In genomic region chr9:37332581-37332980, GRCh38 we compare ENCODE assay signal across 2 cellular contexts.
TF ChIP-seq lines count a peak whose summit lies in the region.

No MANE protein-coding gene starts in this region.

TF ChIP-seq in HepG2, 621 proteins besides CTCF, POLR2A, EP300 and RAD21 (continued from another document):
- no peak for TF ChIP-seq RFX1 (IDR thresholded peaks at IDR 0.05)
- no peak for TF ChIP-seq CSRNP2 (CRISPR knock-in tag; conservative IDR thresholded peaks at IDR 0.05; ENCODE audit: low read depth)

TF ChIP-seq in K562, 482 proteins besides CTCF, POLR2A, EP300 and RAD21 (continued from another document):
- peak; percentile 91 for TF ChIP-seq MAFK (IDR thresholded peaks at IDR 0.05; ENCODE audit: low read length)
- no peak for TF ChIP-seq CUX1 (CRISPR knock-in tag; IDR thresholded peaks at IDR 0.05)
- TF ChIP-seq MAFG (tag; conservative IDR thresholded peaks at IDR 0.05): peak; percentile 89
- TF ChIP-seq ATF1 (CRISPR knock-in tag; IDR thresholded peaks at IDR 0.05): no peak
- no peak for TF ChIP-seq ATF1 (tag; IDR thresholded peaks at IDR 0.05)
- TF ChIP-seq SMC3 (conservative IDR thresholded peaks at IDR 0.05; ENCODE audit: insufficient read depth, low read depth, low read length): no peak
- no peak for TF ChIP-seq IRF9 (tag; IDR thresholded peaks at IDR 0.05)
- TF ChIP-seq CREB5 (CRISPR knock-in tag; IDR thresholded peaks at IDR 0.05): no peak
- TF ChIP-seq ZFX (CRISPR knock-in tag; IDR thresholded peaks at IDR 0.05): no peak
- no peak for TF ChIP-seq BRD4 (IDR thresholded peaks at IDR 0.05)
- no peak for TF ChIP-seq PHTF2 (CRISPR knock-in tag; IDR thresholded peaks at IDR 0.05)
- no peak for TF ChIP-seq ILF3 (IDR thresholded peaks at IDR 0.05; ENCODE audit: borderline replicate concordance)
- TF ChIP-seq HOXB6 (CRISPR knock-in tag; IDR thresholded peaks at IDR 0.05; ENCODE audit: borderline replicate concordance): no peak
- TF ChIP-seq C11orf30 (IDR thresholded peaks at IDR 0.05; ENCODE audit: low read depth): peak; percentile 94
- TF ChIP-seq MAFF (IDR thresholded peaks at IDR 0.05; ENCODE audit: low read length): peak; percentile 90
- TF ChIP-seq ZNF165 (CRISPR knock-in tag; IDR thresholded peaks at IDR 0.05; ENCODE audit: borderline replicate concordance): no peak
TF ChIP-seq in K562: peak in this region for 5.
